Comparison of ENCODE assay signal across 20 cellular contexts in the genomic region with DNA sequence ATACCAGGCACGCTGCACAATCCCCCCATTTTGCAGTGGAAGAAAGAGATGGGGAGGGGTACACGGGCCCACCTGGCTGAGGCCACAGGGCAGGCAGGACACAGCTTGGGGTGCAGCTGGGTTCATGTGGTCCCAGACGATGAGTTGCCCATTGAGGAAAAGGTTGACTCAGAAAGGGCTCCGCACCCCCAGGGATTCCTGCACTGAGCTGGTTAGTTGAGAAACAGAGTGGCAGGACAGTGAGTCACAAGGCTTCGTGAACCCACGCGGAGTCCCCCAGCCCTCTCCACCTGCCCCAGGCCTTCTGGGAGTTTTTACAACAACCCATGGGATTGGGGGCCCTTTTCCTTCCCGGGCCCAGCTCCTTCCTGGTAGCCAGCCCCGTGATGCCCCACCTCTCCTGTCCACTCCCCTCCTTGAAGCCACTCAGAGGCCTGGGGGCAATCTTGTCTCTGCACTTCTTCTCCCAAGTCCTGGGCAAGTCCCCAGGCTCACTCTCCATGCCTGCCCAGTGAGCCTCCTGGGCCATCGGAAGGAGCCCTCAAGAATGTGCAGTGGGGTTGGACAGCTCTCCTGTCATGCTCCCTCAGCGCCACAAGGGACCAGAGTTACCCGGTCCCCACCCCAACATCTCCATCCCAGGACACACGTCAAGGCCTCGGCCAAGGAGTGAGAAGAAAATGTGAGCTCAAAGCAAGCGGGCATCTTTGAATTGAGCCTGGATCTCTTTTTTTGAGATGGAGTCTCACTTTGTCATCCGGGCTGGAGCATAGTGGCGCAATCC.
DNase-seq lines count a peak whose midpoint lies in the region; ATAC-seq, FAIRE-seq and TF ChIP-seq lines count a peak whose summit lies in the region.
"Had no signal": no experiment of that assay in that cellular context is flagged by ENCODE, and none has a peak within 500 bp of the region (broad histone marks: within the 10 kb centered on the region; RNA-seq: fewer than 3 reads in every experiment).

No MANE protein-coding gene starts in this region.

- in situ Hi-C loops in K562 (cut with MboI): no loop called here

- no peak overlapping the region for H3K4me3 ChIP-seq in BLaER1 treated with 17β-estradiol and CSF1 and Interleukin-3, amounts not matched to agents 10 nM and 100 nM
- H3K4me3 ChIP-seq in MM.1S (ENCODE audit: low read length) (no peak overlapping the region), K562 (no peak overlapping the region), osteoblast (ENCODE audit: insufficient read depth, low read length) (no peak overlapping the region)
- H3K4me3 ChIP-seq: HAP-1 had no signal

- H4K20me1 ChIP-seq in BLaER1 treated with 17β-estradiol and CSF1 and Interleukin-3, amounts not matched to agents 10 nM and 100 nM: no peaks in the 10 kb centered on the region
- H4K20me1 ChIP-seq in MM.1S (ENCODE audit: insufficient read depth, low read length) (no peaks in the 10 kb centered on the region), K562 (replicated peaks; ENCODE audit: control insufficient read depth, insufficient read depth, low read length) (0 out of 2 replicates have a peak, but pooled peaks cover 4% of the 10 kb centered on the region), osteoblast (ENCODE audit: insufficient read depth, low read length) (no peaks in the 10 kb centered on the region)

- intact Hi-C loops in K562 (cut with micrococcal nuclease): loop anchor here (10.0 kb wide), 1 partner anchor 146 kb away; no protein-coding TSS in a partner anchor

- DNase-seq in MM.1S (no peak), K562 (ENCODE audit: extremely low read depth in 1 of 4, low spot score in 3 of 4) (peak in 2 of 4 experiments; percentile 47 to 49), osteoblast (ENCODE audit: insufficient read length, low spot score, missing footprints) (peak; percentile 93), immature natural killer cell (no peak), COLO829 (ENCODE audit: low spot score) (no peak), NCI-H446 (lab: John Stamatoyannopoulos, UW) (no peak), NCI-H2227 (lab: John Stamatoyannopoulos, UW; ENCODE audit: unreplicated experiment) (no peak)
- DNase-seq: activated CD4-positive, alpha-beta T cell treated with anti-CD3 and anti-CD28 coated beads for 36 hours; activated naive CD4-positive, alpha-beta T cell treated with anti-CD3 and anti-CD28 coated beads for 36 hours; C1 segment of cervical spinal cord; DMS79; NCI-H1694 treated with DMSO at 0.1 percent for 48 hours; NCI-H524 had no signal

- no peak overlapping the region for H3K27ac Mint-ChIP-seq in immature natural killer cell
- H3K27ac Mint-ChIP-seq: activated CD4-positive, alpha-beta T cell treated with anti-CD3 and anti-CD28 coated beads for 36 hours; activated naive CD4-positive, alpha-beta T cell treated with anti-CD3 and anti-CD28 coated beads for 36 hours; stimulated activated memory B cell treated with anti-CD40 and anti-IgM and Interleukin-4, amounts not matched to agents 10 μg/mL and 1 μg/mL and 100 μg/mL, for 72 hours; T-helper 1 cell treated with Interleukin-12 subunit alpha and Interleukin-12 subunit beta and Interleukin-4 antibody, amounts not matched to agents 30 μg/mL and 1 μg/mL, for 36 hours had no signal

- H3K27me3 ChIP-seq in BLaER1 treated with 17β-estradiol and CSF1 and Interleukin-3, amounts not matched to agents 10 nM and 100 nM: no peaks in the 10 kb centered on the region
- no peaks in the 10 kb centered on the region for H3K27me3 ChIP-seq in MM.1S (replicated peaks; ENCODE audit: insufficient read depth, low read length)
- H3K27me3 ChIP-seq in K562 (ENCODE audit: control insufficient read depth in 2 of 2, insufficient read depth in 2 of 2, low read length in 2 of 2): peaks cover 0 to 25% of the 10 kb centered on the region in 2 experiments; a peak in 1 of 5 replicates
- H3K27me3 ChIP-seq in osteoblast (ENCODE audit: insufficient read depth, low read length): no peaks in the 10 kb centered on the region

- H3K4me2 ChIP-seq in BLaER1 treated with 17β-estradiol and CSF1 and Interleukin-3, amounts not matched to agents 10 nM and 100 nM: peak overlapping the region; percentile 7 to 62 (median 37); a peak in 18 of 22 replicates
- H3K4me2 ChIP-seq in MM.1S (ENCODE audit: low read depth, low read length) (peak overlapping the region; percentile 38; the same call in 1 of the 2 replicates), K562 (ENCODE audit: insufficient read depth, low read length) (no peak overlapping the region), osteoblast (ENCODE audit: insufficient read depth, low read length) (peak overlapping the region; percentile 52)

- no peak for TF ChIP-seq POLR2A in K562 (conservative IDR thresholded peaks at IDR 0.05)

- ATAC-seq in K562: peak; percentile 87
- ATAC-seq: activated CD4-positive, alpha-beta T cell treated with anti-CD3 and anti-CD28 coated beads for 36 hours; stimulated activated memory B cell treated with anti-CD40 and anti-IgM and Interleukin-4, amounts not matched to agents 10 μg/mL and 1 μg/mL and 100 μg/mL, for 72 hours had no signal

- no peaks in the 10 kb centered on the region for H3K9me1 ChIP-seq in K562 (ENCODE audit: control insufficient read depth, insufficient read depth, low read length)

- no peaks in the 10 kb centered on the region for H3K9me3 Mint-ChIP-seq in immature natural killer cell
- H3K9me3 Mint-ChIP-seq: activated naive CD4-positive, alpha-beta T cell treated with anti-CD3 and anti-CD28 coated beads for 36 hours; T-helper 1 cell treated with Interleukin-12 subunit alpha and Interleukin-12 subunit beta and Interleukin-4 antibody, amounts not matched to agents 30 μg/mL and 1 μg/mL, for 36 hours had no signal

- no peaks in the 10 kb centered on the region for H3K9me2 ChIP-seq in MM.1S (replicated peaks; ENCODE audit: insufficient read depth, low read length)

- WGBS in K562 (ENCODE audit: insufficient coverage, low coverage, missing lambda C conversion rate): 36% methylated on average over 17 of the region's 17 CpGs

- no peaks in the 10 kb centered on the region for H3K79me2 ChIP-seq in MM.1S (ENCODE audit: low read length)
- no peaks in the 10 kb centered on the region for H3K79me2 ChIP-seq in K562 (ENCODE audit: control insufficient read depth, insufficient read depth, low read length)
- no peaks in the 10 kb centered on the region for H3K79me2 ChIP-seq in osteoblast (ENCODE audit: insufficient read depth, low read length)

- no TSS peak for BruUV-seq in K562 (replicated peaks; lab: Mats Ljungman, UMichigan)

- no peak overlapping the region for H2AFZ ChIP-seq in MM.1S (ENCODE audit: low read length)
- no peak overlapping the region for H2AFZ ChIP-seq in K562 (ENCODE audit: low read depth, low read length)
- H2AFZ ChIP-seq in osteoblast (ENCODE audit: low read length): no peak overlapping the region

- TF ChIP-seq EP300 in K562 (IDR thresholded peaks at IDR 0.05; ENCODE audit: low read length): no peak

- no peaks in the 10 kb centered on the region for H3K36me3 Mint-ChIP-seq in immature natural killer cell
- H3K36me3 Mint-ChIP-seq: stimulated activated memory B cell treated with anti-CD40 and anti-IgM and Interleukin-4, amounts not matched to agents 10 μg/mL and 1 μg/mL and 100 μg/mL, for 72 hours; type B pancreatic cell had no signal

- no peaks in the 10 kb centered on the region for H3K4me1 Mint-ChIP-seq in immature natural killer cell
- H3K4me1 Mint-ChIP-seq: activated CD4-positive, alpha-beta T cell treated with anti-CD3 and anti-CD28 coated beads for 36 hours had no signal

- POLR2A ChIA-PET in K562 (lab: Yijun Ruan, JAX): interaction anchor here (0.7 to 0.9 kb wide), 2 partner anchors 10 to 434 kb away, joined by 3 read pairs; no protein-coding TSS in a partner anchor

- peaks cover 7 to 55% (median 44%) of the 10 kb centered on the region in 10 experiments; a peak in 19 of 20 replicates for H3K4me1 ChIP-seq in BLaER1 treated with 17β-estradiol and CSF1 and Interleukin-3, amounts not matched to agents 10 nM and 100 nM
- H3K4me1 ChIP-seq in MM.1S (ENCODE audit: low read length) (peaks cover 11% of the 10 kb centered on the region), K562 (replicated peaks in 1 of 2; ENCODE audit: control insufficient read depth in 2 of 2, insufficient read depth in 2 of 2, low read length in 2 of 2) (peaks cover 5 to 7% of the 10 kb centered on the region in 2 experiments), osteoblast (ENCODE audit: insufficient read depth, low read length) (peaks cover 15% of the 10 kb centered on the region)
- H3K4me1 ChIP-seq: HAP-1 had no signal

- H3K4me3 Mint-ChIP-seq in immature natural killer cell: no peak overlapping the region
- H3K4me3 Mint-ChIP-seq: activated CD4-positive, alpha-beta T cell treated with anti-CD3 and anti-CD28 coated beads for 36 hours; activated naive CD4-positive, alpha-beta T cell treated with anti-CD3 and anti-CD28 coated beads for 36 hours; stimulated activated memory B cell treated with anti-CD40 and anti-IgM and Interleukin-4, amounts not matched to agents 10 μg/mL and 1 μg/mL and 100 μg/mL, for 72 hours; T-helper 1 cell treated with Interleukin-12 subunit alpha and Interleukin-12 subunit beta and Interleukin-4 antibody, amounts not matched to agents 30 μg/mL and 1 μg/mL, for 36 hours; type B pancreatic cell had no signal

- H3K27me3 Mint-ChIP-seq in immature natural killer cell (ENCODE audit: low read depth in 3 of 3): peaks cover 0 to 2% (median 0%) of the 10 kb centered on the region in 3 donors
- H3K27me3 Mint-ChIP-seq: activated CD4-positive, alpha-beta T cell treated with anti-CD3 and anti-CD28 coated beads for 36 hours; stimulated activated memory B cell treated with anti-CD40 and anti-IgM and Interleukin-4, amounts not matched to agents 10 μg/mL and 1 μg/mL and 100 μg/mL, for 72 hours; type B pancreatic cell had no signal

- CTCF ChIA-PET in K562 (lab: Yijun Ruan, JAX; ENCODE audit: low intra/inter-chr PET ratio): no interaction called here

- TF ChIP-seq RAD21 in K562 (CRISPR knock-in tag; conservative IDR thresholded peaks at IDR 0.05 in 1 of 2, IDR thresholded peaks at IDR 0.05 in 1 of 2): no peak

- peak overlapping the region in 4 of 11 experiments; percentile 52 to 82 (median 62); a peak in 6 of 22 replicates for H3K27ac ChIP-seq in BLaER1 treated with 17β-estradiol and CSF1 and Interleukin-3, amounts not matched to agents 10 nM and 100 nM
- H3K27ac ChIP-seq in MM.1S (ENCODE audit: low read length) (no peak overlapping the region), K562 (ENCODE audit: extremely low read depth, low read depth, low read length) (no peak overlapping the region), osteoblast (ENCODE audit: low read depth, low read length) (no peak overlapping the region)

- FAIRE-seq in K562 (lab: Jason Lieb, UNC): no peak
- FAIRE-seq: islet of Langerhans, RCC 7860 had no signal

- peak overlapping the region in 1 of 11 experiments; percentile 2; a peak in 2 of 22 replicates for H3K9ac ChIP-seq in BLaER1 treated with 17β-estradiol and CSF1 and Interleukin-3, amounts not matched to agents 10 nM and 100 nM
- H3K9ac ChIP-seq in MM.1S (ENCODE audit: low read length) (no peak overlapping the region), K562 (ENCODE audit: insufficient read depth in 1 of 2, low read depth in 2 of 2, low read length in 2 of 2) (peak overlapping the region in 1 of 2 experiments; percentile 58; a peak in 2 of 4 replicates)

- H3F3A ChIP-seq in MM.1S (ENCODE audit: insufficient read depth, low read length): no peaks in the 10 kb centered on the region

- no peak for TF ChIP-seq CTCF in MM.1S (IDR thresholded peaks at IDR 0.05; ENCODE audit: low read length)
- 0 out of 6 replicates have a peak, but pooled peaks of 1 of the 3 experiments have one; percentile 4 for TF ChIP-seq CTCF in K562 (IDR thresholded peaks at IDR 0.05 in 2 of 3, conservative IDR thresholded peaks at IDR 0.05 in 1 of 3; ENCODE audit: insufficient read depth in 2 of 3, low read depth in 1 of 3, low read length in 3 of 3)
- TF ChIP-seq CTCF in osteoblast (IDR thresholded peaks at IDR 0.05; ENCODE audit: extremely low read depth, low read depth, low read length): no peak

- H3K36me3 ChIP-seq in BLaER1 treated with 17β-estradiol and CSF1 and Interleukin-3, amounts not matched to agents 10 nM and 100 nM: no peaks in the 10 kb centered on the region
- H3K36me3 ChIP-seq in MM.1S (replicated peaks; ENCODE audit: insufficient read depth, low read length) (no peaks in the 10 kb centered on the region), K562 (ENCODE audit: control insufficient read depth, insufficient read depth, low read length) (no peaks in the 10 kb centered on the region), osteoblast (ENCODE audit: insufficient read depth, low read length) (no peaks in the 10 kb centered on the region)
- H3K36me3 ChIP-seq: HAP-1 had no signal

- H3K9me3 ChIP-seq in BLaER1 treated with 17β-estradiol and CSF1 and Interleukin-3, amounts not matched to agents 10 nM and 100 nM (replicated peaks in 1 of 11): no peaks in the 10 kb centered on the region
- H3K9me3 ChIP-seq in MM.1S (replicated peaks; ENCODE audit: insufficient read depth, low read length) (no peaks in the 10 kb centered on the region), K562 (replicated peaks; ENCODE audit: control insufficient read depth, insufficient read depth, low read depth, low read length) (no peaks in the 10 kb centered on the region), osteoblast (ENCODE audit: low read depth, low read length) (no peaks in the 10 kb centered on the region)
- H3K9me3 ChIP-seq: HAP-1 had no signal
